8 cellular contexts compared by ENCODE assay signal in the genomic region with DNA sequence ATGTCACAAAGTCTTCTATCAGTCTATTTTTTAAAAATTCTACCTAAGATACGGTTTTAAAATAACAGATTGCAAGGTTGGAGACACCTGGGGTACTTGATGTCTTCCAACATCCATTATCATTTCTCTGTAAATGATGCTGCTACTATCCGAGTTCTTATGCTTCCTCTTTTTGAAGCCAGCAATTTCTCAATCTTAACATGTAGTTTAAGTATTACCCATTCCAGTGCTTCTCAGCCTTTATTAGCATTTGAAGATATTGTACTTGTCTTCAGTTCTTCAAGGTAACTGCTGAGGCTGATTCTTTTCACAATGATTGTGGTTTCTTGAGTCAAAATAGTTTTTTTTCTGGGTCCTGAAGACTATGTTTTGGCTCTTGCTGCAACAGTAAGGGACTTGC.
DNase-seq lines count a peak whose midpoint lies in the region; ATAC-seq and TF ChIP-seq lines count a peak whose summit lies in the region.

No MANE protein-coding gene starts in this region.

- H3K4me2 ChIP-seq in Loucy (ENCODE audit: low read depth, low read length, poor library complexity, severe bottlenecking), result peak overlapping the region; percentile 73

- no peaks in the 10 kb centered on the region for H3K79me2 ChIP-seq in Loucy (ENCODE audit: insufficient read depth, low read length)

- peak overlapping the region; percentile 1 for H3K27ac Mint-ChIP-seq in activated CD4-positive, alpha-beta T cell treated with anti-CD3 and anti-CD28 coated beads, Interleukin-2, amount 10 ng/mL, durations not matched to agents 24 days and 14 days

- H3K27ac ChIP-seq in coronary artery (no peak overlapping the region), spleen (peak overlapping the region in 2 of 8 donors; percentile 62 to 65)

- H4K20me1 ChIP-seq in Loucy (ENCODE audit: insufficient read depth, low read length, poor library complexity, severe bottlenecking), result no peaks in the 10 kb centered on the region

- 25 to 45% (median 37%) methylated on average over 2 of the region's 2 CpGs for WGBS in spleen, 5 donors

- no peak for ATAC-seq in GM21576 (IDR thresholded peaks at IDR 0.05; ENCODE audit: unreplicated experiment)

- peak overlapping the region; percentile 83 for H3K4me3 Mint-ChIP-seq in activated CD4-positive, alpha-beta T cell treated with anti-CD3 and anti-CD28 coated beads, Interleukin-2, amount 10 ng/mL, durations not matched to agents 24 days and 14 days

- peaks cover 35% of the 10 kb centered on the region for H3K27me3 Mint-ChIP-seq in activated CD4-positive, alpha-beta T cell treated with anti-CD3 and anti-CD28 coated beads, Interleukin-2, amount 10 ng/mL, durations not matched to agents 24 days and 14 days

- no peaks in the 10 kb centered on the region for H3K9me3 Mint-ChIP-seq in activated CD4-positive, alpha-beta T cell treated with anti-CD3 and anti-CD28 coated beads, Interleukin-2, amount 10 ng/mL, durations not matched to agents 24 days and 14 days

- no peaks in the 10 kb centered on the region for H3K9me2 ChIP-seq in Loucy (replicated peaks; ENCODE audit: low read depth, low read length)

- intact Hi-C loops in activated CD4-positive, alpha-beta T cell treated with anti-CD3 and anti-CD28 coated beads, Interleukin-2, amount 10 ng/mL, durations not matched to agents 24 days and 14 days (cut with micrococcal nuclease), result loop anchor here (2.0 to 10.0 kb wide), 6 partner anchors 101 to 577 kb away; partner anchors contain the start of gene TMEM267
- intact Hi-C loops in spleen (cut with DNase I; ENCODE audit: low total_unique reads), result loop anchor here (10.0 kb wide), 1 partner anchor 397 kb away; no protein-coding TSS in a partner anchor

- H3K36me3 ChIP-seq in Loucy (ENCODE audit: insufficient read depth, low read length) (no peaks in the 10 kb centered on the region), spleen (no peaks in the 10 kb centered on the region)

- H3K4me3 ChIP-seq in Loucy (ENCODE audit: low read length, poor library complexity, severe bottlenecking) (peak overlapping the region; percentile 72), coronary artery (peak overlapping the region; percentile 72), spleen (peak overlapping the region in 7 of 8 donors; percentile 43 to 78 (median 48))

- DNase-seq in activated CD4-positive, alpha-beta T cell treated with anti-CD3 and anti-CD28 coated beads, Interleukin-2, amount 10 ng/mL, durations not matched to agents 24 days and 14 days, result no peak
- no peak for DNase-seq in activated CD4-positive, alpha-beta T cell treated with anti-CD3 and anti-CD28 coated beads for 48 hours
- no peak for DNase-seq in coronary artery (ENCODE audit: low spot score)
- no peak for DNase-seq in spleen
- DNase-seq in NCI-H1694 treated with DMSO at 0.1 percent for 48 hours (lab: John Stamatoyannopoulos, UW), result no peak
- DNase-seq in NCI-H2196 treated with DMSO at 0.1 percent for 48 hours (lab: John Stamatoyannopoulos, UW; ENCODE audit: unreplicated experiment), result no peak

- no peak for TF ChIP-seq CTCF in Loucy (conservative IDR thresholded peaks at IDR 0.05; ENCODE audit: low read length)
- no peak for TF ChIP-seq CTCF in coronary artery (IDR thresholded peaks at IDR 0.05)
- TF ChIP-seq CTCF in spleen (IDR thresholded peaks at IDR 0.05 in 8 of 11, conservative IDR thresholded peaks at IDR 0.05 in 3 of 11), result no peak

- H3K4me1 Mint-ChIP-seq in activated CD4-positive, alpha-beta T cell treated with anti-CD3 and anti-CD28 coated beads, Interleukin-2, amount 10 ng/mL, durations not matched to agents 24 days and 14 days, result peaks cover 6% of the 10 kb centered on the region

- H2AFZ ChIP-seq in Loucy (ENCODE audit: low read length), result peak overlapping the region; percentile 97

- H3K27me3 ChIP-seq in Loucy (ENCODE audit: insufficient read depth, low read length, poor library complexity, severe bottlenecking), result no peaks in the 10 kb centered on the region
- peaks cover 0 to 11% (median 0%) of the 10 kb centered on the region in 7 donors for H3K27me3 ChIP-seq in spleen (replicated peaks in 1 of 7)

- H3K9me3 ChIP-seq in Loucy (ENCODE audit: insufficient read depth, low read depth, low read length), result no peaks in the 10 kb centered on the region
- H3K9me3 ChIP-seq in spleen, result no peaks in the 10 kb centered on the region

- H3K4me1 ChIP-seq in Loucy (ENCODE audit: insufficient read depth, low read length, poor library complexity, severe bottlenecking) (peaks cover 3% of the 10 kb centered on the region), spleen (peaks cover 0 to 23% (median 12%) of the 10 kb centered on the region in 6 donors)

- TF ChIP-seq POLR2A in spleen (IDR thresholded peaks at IDR 0.05), result no peak

- H3K36me3 Mint-ChIP-seq in activated CD4-positive, alpha-beta T cell treated with anti-CD3 and anti-CD28 coated beads, Interleukin-2, amount 10 ng/mL, durations not matched to agents 24 days and 14 days (ENCODE audit: low read depth), result no peaks in the 10 kb centered on the region

- peak overlapping the region; percentile 43 for H3K9ac ChIP-seq in Loucy (ENCODE audit: low read depth, low read length, poor library complexity, severe bottlenecking)

- no peaks in the 10 kb centered on the region for H3F3A ChIP-seq in Loucy (ENCODE audit: low read depth)
